In genomic region chr2:138365581-138365980, GRCh38 we compare ENCODE assay signal across 22 cellular contexts.
"Had no signal": no experiment of that assay in that cellular context is flagged by ENCODE, and none has a peak within 500 bp of the region (broad histone marks: within the 10 kb centered on the region; RNA-seq: fewer than 3 reads in every experiment).

No MANE protein-coding gene starts in this region.

- H3K9me3 ChIP-seq: body of pancreas, heart right ventricle, left lung, right lobe of liver, upper lobe of right lung had no signal

- H3K4me1 ChIP-seq: left lung, upper lobe of right lung had no signal

- DNase-seq: activated B cell treated with CpG ODN at 0.5 μM for 24 hours; activated CD4-positive, alpha-beta T cell treated with anti-CD3 and anti-CD28 coated beads for 36 hours; activated CD8-positive, alpha-beta memory T cell treated with anti-CD3 and anti-CD28 coated beads, Interleukin-2, amount 10 ng/mL, durations not matched to agents 7 days and 5 days; activated CD8-positive, alpha-beta T cell treated with anti-CD3 and anti-CD28 coated beads, Interleukin-2, amount 10 ng/mL, durations not matched to agents 7 days and 5 days; activated T-cell treated with anti-CD3 and anti-CD28 coated beads, Interleukin-2, amount 50 U/mL, for 48 hours; aorta; body of pancreas; cerebellar nuclear complex; foreskin melanocyte; heart right ventricle; kidney glomerular epithelial cell; left lung; posterior cingulate gyrus; right lobe of liver; stimulated activated CD4-positive, alpha-beta T cell treated with anti-CD3 and anti-CD28 coated beads, Interleukin-12 subunit alpha, Interleukin-12 subunit beta, amount 100 ng/mL, for 4 hours; stimulated activated CD4-positive, alpha-beta T cell treated with anti-CD3 and anti-CD28 coated beads, Interleukin-4, amount 100 ng/mL, for 1 hour; stimulated activated naive CD8-positive, alpha-beta T cell treated with anti-CD3 and anti-CD28 coated beads, Interleukin-15, Interleukin-2, amounts not matched to agents 100 U/mL and 50 U/mL, for 24 hours; T-helper 2 cell; upper lobe of right lung had no signal

- H3K27me3 ChIP-seq: body of pancreas, cardiac muscle cell, heart right ventricle, left lung, right lobe of liver, upper lobe of right lung had no signal

- H3K27ac ChIP-seq: body of pancreas, cardiac muscle cell, heart right ventricle, left lung, right lobe of liver, skin epidermis, upper lobe of right lung had no signal

- H3K4me3 ChIP-seq: body of pancreas, cardiac muscle cell, heart right ventricle, left lung, lung, right lobe of liver, skin epidermis, upper lobe of right lung had no signal

- H3K36me3 ChIP-seq: cardiac muscle cell, heart right ventricle, left lung, right lobe of liver, upper lobe of right lung had no signal
